Comparison of ENCODE assay signal across 10 cellular contexts in the genomic region with DNA sequence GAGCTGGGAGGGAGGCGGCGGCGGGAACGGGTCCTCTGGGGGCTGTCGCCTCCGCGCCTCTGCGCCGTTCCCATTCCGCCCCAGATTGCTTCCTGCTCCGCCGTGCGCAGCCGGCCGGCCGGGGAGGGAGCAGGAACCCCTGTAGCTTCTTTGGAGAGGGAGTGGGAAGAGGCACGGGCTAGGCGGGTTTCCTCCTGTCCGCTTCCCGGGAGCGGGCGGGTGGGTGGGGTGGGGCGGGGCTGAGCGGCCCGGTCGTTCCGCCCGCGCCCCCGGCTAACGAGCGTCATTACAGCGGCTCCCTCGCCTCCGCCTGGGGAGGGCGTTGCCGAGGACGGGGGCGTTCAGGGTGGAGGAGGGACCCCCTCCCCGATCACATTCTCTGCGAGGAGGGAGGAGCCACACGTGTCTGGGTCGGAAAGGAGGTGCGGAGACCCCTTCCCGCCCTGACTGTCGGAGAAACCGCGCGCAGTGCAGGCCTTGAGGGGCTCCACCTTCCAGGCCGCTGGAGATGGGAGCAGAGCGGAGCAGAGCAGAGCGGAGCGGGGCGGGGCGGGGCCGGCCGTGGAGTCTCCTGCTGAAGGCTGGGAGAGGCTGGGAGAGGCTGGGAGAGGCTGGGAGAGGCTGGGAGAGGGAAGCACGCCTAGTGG. TPM values are rescaled to one million over a fixed set of nuclear protein-coding genes. Genes with fewer than 3 reads are reported as not detected.
DNase-seq lines count a peak whose midpoint lies in the region; ATAC-seq, FAIRE-seq and TF ChIP-seq lines count a peak whose summit lies in the region.
"Had no signal": no experiment of that assay in that cellular context is flagged by ENCODE, and none has a peak within 500 bp of the region (broad histone marks: within the 10 kb centered on the region; RNA-seq: fewer than 3 reads in every experiment).

No MANE protein-coding gene starts in this region.

- in situ Hi-C loops in ACHN (cut with HindIII; ENCODE audit: low pct_ligation_motif_present, low pct_unique_long_range_greater_than_20kb, low sequenced_read_pairs): no loop called here

- H3K27me3 ChIP-seq in duodenal mucosa (ENCODE audit: control insufficient read depth in 1 of 2, insufficient read depth in 2 of 2, low read length in 2 of 2): no peaks in the 10 kb centered on the region
- H3K27me3 ChIP-seq in keratinocyte (ENCODE audit: control insufficient read depth, extremely low read depth, insufficient read depth, low read length): no peaks in the 10 kb centered on the region
- H3K27me3 ChIP-seq in smooth muscle cell (ENCODE audit: low read depth): no peaks in the 10 kb centered on the region

- H3K79me2 ChIP-seq in keratinocyte (ENCODE audit: control insufficient read depth, insufficient read depth, low read length) (peaks cover 23% of the 10 kb centered on the region), smooth muscle cell (ENCODE audit: low read depth) (no peaks in the 10 kb centered on the region)

- dilution Hi-C loops in keratinocyte (cut with MboI; ENCODE audit: extremely low pct_ligation_motif_present, low sequenced_read_pairs): no loop called here

- H3K4me3 ChIP-seq in duodenal mucosa (ENCODE audit: low read depth in 1 of 2, low read length in 2 of 2) (peak overlapping the region; percentile 58 to 59), keratinocyte (ENCODE audit: control insufficient read depth in 2 of 3, extremely low read depth in 1 of 3, insufficient read depth in 2 of 3, low read depth in 1 of 3, low read length in 3 of 3) (peak overlapping the region in 2 of 3 experiments; percentile 10 to 37), smooth muscle cell (peak overlapping the region; percentile 55)

- H4K20me1 ChIP-seq in keratinocyte (ENCODE audit: control insufficient read depth, extremely low read depth, insufficient read depth, low read length) (peaks cover 27% of the 10 kb centered on the region), smooth muscle cell (ENCODE audit: low read depth) (peaks cover 89% of the 10 kb centered on the region)

- no peaks in the 10 kb centered on the region for H3K9me3 ChIP-seq in duodenal mucosa (ENCODE audit: control insufficient read depth in 1 of 2, low read length in 2 of 2)
- H3K9me3 ChIP-seq in keratinocyte (ENCODE audit: control insufficient read depth, low read depth, low read length): no peaks in the 10 kb centered on the region
- H3K9me3 ChIP-seq in smooth muscle cell (replicated peaks; ENCODE audit: low read depth): no peaks in the 10 kb centered on the region

- H3K27ac ChIP-seq in duodenal mucosa (ENCODE audit: low read depth, low read length): no peak overlapping the region
- no peak overlapping the region for H3K27ac ChIP-seq in keratinocyte (ENCODE audit: control insufficient read depth, insufficient read depth, low read length)
- H3K27ac ChIP-seq in smooth muscle cell (ENCODE audit: low read depth): no peak overlapping the region

- WGBS in smooth muscle cell (ENCODE audit: low lambda C conversion rate): 8% methylated on average over 37 of the region's 58 CpGs

- no peak for TF ChIP-seq CTCF in keratinocyte (optimal IDR thresholded peaks at IDR 0.05 in 1 of 3, IDR thresholded peaks at IDR 0.05 in 1 of 3, conservative IDR thresholded peaks at IDR 0.05 in 1 of 3; ENCODE audit: extremely low read depth in 1 of 3, insufficient read depth in 2 of 3, low read length in 3 of 3)
- no peak for TF ChIP-seq CTCF in smooth muscle cell (IDR thresholded peaks at IDR 0.05; ENCODE audit: borderline replicate concordance, insufficient read depth, poor library complexity, severe bottlenecking)

- peak overlapping the region in 1 of 2 donors; percentile 17 for H3K9ac ChIP-seq in duodenal mucosa (ENCODE audit: low read depth in 1 of 2, low read length in 2 of 2)
- no peak overlapping the region for H3K9ac ChIP-seq in keratinocyte (ENCODE audit: control insufficient read depth, extremely low read depth, insufficient read depth, low read length)
- no peak overlapping the region for H3K9ac ChIP-seq in smooth muscle cell (ENCODE audit: low read depth)

- H3F3A ChIP-seq in smooth muscle cell (ENCODE audit: low read depth): peaks cover 3% of the 10 kb centered on the region

- no peak for FAIRE-seq in keratinocyte (lab: Jason Lieb, UNC)

- DNase-seq in HT-29 (ENCODE audit: low spot score) (peak; percentile 36), keratinocyte (ENCODE audit: low read depth, low spot score) (no peak), smooth muscle cell (lab: John Stamatoyannopoulos, UW; ENCODE audit: unreplicated experiment) (peak; percentile 13), NOMO-1 treated with DMSO at 0.1 percent for 48 hours (lab: John Stamatoyannopoulos, UW; ENCODE audit: unreplicated experiment) (no peak), ACHN (no peak), NCI-H187 (lab: John Stamatoyannopoulos, UW) (no peak)
- DNase-seq: kidney glomerular epithelial cell; stimulated activated CD4-positive, alpha-beta T cell treated with anti-CD3 and anti-CD28 coated beads, Interleukin-15, amount 100 ng/mL, for 24 hours had no signal

- H3K36me3 ChIP-seq in duodenal mucosa (ENCODE audit: control insufficient read depth in 1 of 2, insufficient read depth in 2 of 2, low read length in 2 of 2): peaks cover 6 to 56% of the 10 kb centered on the region in 2 donors
- H3K36me3 ChIP-seq in keratinocyte (ENCODE audit: control insufficient read depth in 2 of 2, extremely low read depth in 1 of 2, insufficient read depth in 2 of 2, low read length in 2 of 2): peaks cover 43 to 46% of the 10 kb centered on the region in 2 experiments
- H3K36me3 ChIP-seq in smooth muscle cell (ENCODE audit: low read depth): no peaks in the 10 kb centered on the region

- H3K4me2 ChIP-seq in keratinocyte (ENCODE audit: control insufficient read depth, extremely low read depth, insufficient read depth, low read depth, low read length) (peak overlapping the region; percentile 66), smooth muscle cell (peak overlapping the region; percentile 100)

- H3K4me1 ChIP-seq in duodenal mucosa (ENCODE audit: control insufficient read depth in 1 of 2, insufficient read depth in 2 of 2, low read length in 2 of 2) (peaks cover 6 to 14% of the 10 kb centered on the region in 2 donors), keratinocyte (ENCODE audit: control insufficient read depth, extremely low read depth, insufficient read depth, low read length) (peaks cover 18% of the 10 kb centered on the region), smooth muscle cell (ENCODE audit: low read depth) (no peaks in the 10 kb centered on the region)

- H2AFZ ChIP-seq in keratinocyte (ENCODE audit: control insufficient read depth, low read length) (no peak overlapping the region), smooth muscle cell (ENCODE audit: low read depth) (no peak overlapping the region)

- H3K9me1 ChIP-seq in keratinocyte (ENCODE audit: control insufficient read depth, extremely low read depth, insufficient read depth, low read length): peaks cover 2% of the 10 kb centered on the region

- no peak for ATAC-seq in GM18909 (IDR thresholded peaks at IDR 0.05; ENCODE audit: poor library complexity, unreplicated experiment)

RNA-seq across cellular contexts. Expression of gene AGAP3, which starts 39.7 kb away (rescaled TPM):
- total RNA-seq in HT-29 (2014; rRNA removed; shearing (Covaris generic)): 140 and 162 TPM in 2 replicates
- 64.3 to 96.7 TPM (median 83.2 TPM) in 3 replicates for polyA plus RNA-seq in keratinocyte
- 29.0 TPM for polyA plus RNA-seq in keratinocyte (2011; ENCODE audit: low read depth)
- polyA plus RNA-seq in keratinocyte (2011; cell fraction: cytosol; rRNA removed): 63.3 and 125 TPM in 2 replicates
- 199 and 238 TPM in 2 replicates for polyA plus RNA-seq in keratinocyte (2011; cell fraction: nucleus; rRNA removed)
- 75.3 and 106 TPM in 2 replicates for polyA plus RNA-seq in keratinocyte (2012; ENCODE audit: low replicate concordance)
- polyA minus RNA-seq in keratinocyte: 88.1 to 181 TPM (median 91.1 TPM) in 3 replicates
- 125 TPM for polyA minus RNA-seq in keratinocyte (2011; cell fraction: cytosol; rRNA and poly(A)+ RNA removed)
- 99.9 and 122 TPM in 2 replicates for polyA minus RNA-seq in keratinocyte (2011; cell fraction: nucleus; rRNA and poly(A)+ RNA removed)
- 27.2 and 29.8 TPM in 2 replicates for total RNA-seq in smooth muscle cell
- polyA plus RNA-seq in smooth muscle cell: 51.4 and 87.3 TPM in 2 replicates

RNA-seq across cellular contexts. Expression of gene GBX1, which starts 41.5 kb away (rescaled TPM):
- total RNA-seq in HT-29 (2014; rRNA removed; shearing (Covaris generic)): not detected in 2 replicates
- polyA plus RNA-seq in keratinocyte (not detected in 3 replicates), smooth muscle cell (not detected in 2 replicates)
- polyA plus RNA-seq in keratinocyte (2011; ENCODE audit: low read depth): not detected
- not detected in 2 replicates for polyA plus RNA-seq in keratinocyte (2011; cell fraction: cytosol; rRNA removed)
- not detected in 2 replicates for polyA plus RNA-seq in keratinocyte (2011; cell fraction: nucleus; rRNA removed)
- polyA plus RNA-seq in keratinocyte (2012; ENCODE audit: low replicate concordance): not detected in 2 replicates
- not detected in 3 replicates for polyA minus RNA-seq in keratinocyte
- polyA minus RNA-seq in keratinocyte (2011; cell fraction: cytosol; rRNA and poly(A)+ RNA removed): not detected
- polyA minus RNA-seq in keratinocyte (2011; cell fraction: nucleus; rRNA and poly(A)+ RNA removed): not detected in 2 replicates
- total RNA-seq in smooth muscle cell: not detected in 2 replicates

RNA-seq across cellular contexts. Expression of gene TMUB1, which starts 42.7 kb away (rescaled TPM):
- total RNA-seq in HT-29 (2014; rRNA removed; shearing (Covaris generic)): 258 and 264 TPM in 2 replicates
- polyA plus RNA-seq in keratinocyte (12.2 to 22.3 TPM (median 14.6 TPM) in 3 replicates), smooth muscle cell (69.8 and 70.4 TPM in 2 replicates)
- 1.4 TPM for polyA plus RNA-seq in keratinocyte (2011; ENCODE audit: low read depth)
- 15.8 and 29.4 TPM in 2 replicates for polyA plus RNA-seq in keratinocyte (2011; cell fraction: cytosol; rRNA removed)
- 17.7 and 28.5 TPM in 2 replicates for polyA plus RNA-seq in keratinocyte (2011; cell fraction: nucleus; rRNA removed)
- 19.0 and 37.5 TPM in 2 replicates for polyA plus RNA-seq in keratinocyte (2012; ENCODE audit: low replicate concordance)
- polyA minus RNA-seq in keratinocyte: 5.0 to 12.6 TPM (median 5.1 TPM) in 3 replicates
- polyA minus RNA-seq in keratinocyte (2011; cell fraction: cytosol; rRNA and poly(A)+ RNA removed): 39.3 TPM
- 3.8 and 5.9 TPM in 2 replicates for polyA minus RNA-seq in keratinocyte (2011; cell fraction: nucleus; rRNA and poly(A)+ RNA removed)
- 30.3 and 35.9 TPM in 2 replicates for total RNA-seq in smooth muscle cell

RNA-seq across cellular contexts. Expression of gene FASTK, which starts 45.3 kb away (rescaled TPM):
- 265 and 300 TPM in 2 replicates for total RNA-seq in HT-29 (2014; rRNA removed; shearing (Covaris generic))
- 27.2 to 39.3 TPM (median 31.4 TPM) in 3 replicates for polyA plus RNA-seq in keratinocyte
- polyA plus RNA-seq in keratinocyte (2011; ENCODE audit: low read depth): 4.9 TPM
- 24.1 and 41.9 TPM in 2 replicates for polyA plus RNA-seq in keratinocyte (2011; cell fraction: cytosol; rRNA removed)
- 79.8 and 106 TPM in 2 replicates for polyA plus RNA-seq in keratinocyte (2011; cell fraction: nucleus; rRNA removed)
- polyA plus RNA-seq in keratinocyte (2012; ENCODE audit: low replicate concordance): 38.7 and 40.3 TPM in 2 replicates
- 24.6 to 70.6 TPM (median 30.1 TPM) in 3 replicates for polyA minus RNA-seq in keratinocyte
- polyA minus RNA-seq in keratinocyte (2011; cell fraction: cytosol; rRNA and poly(A)+ RNA removed): 36.4 TPM
- 25.5 and 28.4 TPM in 2 replicates for polyA minus RNA-seq in keratinocyte (2011; cell fraction: nucleus; rRNA and poly(A)+ RNA removed)
- 92.0 and 100 TPM in 2 replicates for total RNA-seq in smooth muscle cell
- 177 and 188 TPM in 2 replicates for polyA plus RNA-seq in smooth muscle cell

Comparison
In these comparisons a context has a peak if more than half of its experiments do, and no peak if none do; other contexts are left out.
1. DNase-seq: peak in HT-29 (single experiment) and smooth muscle cell (single experiment); none in keratinocyte (single experiment), NOMO-1 treated with DMSO at 0.1 percent for 48 hours (single experiment), ACHN (single experiment) and NCI-H187 (0 of 2).
2. Peak in every context shown above with its lines, with median percentiles within 50 percentile points of each other: H3K4me3 ChIP-seq.